ENCODE assay signal across 6 cellular contexts in genomic region chr3:52845691-52846426, GRCh38. TPM values are rescaled to one million over a fixed set of nuclear protein-coding genes. Genes with fewer than 3 reads are reported as not detected.
DNase-seq lines count a peak whose midpoint lies in the region; ATAC-seq and TF ChIP-seq lines count a peak whose summit lies in the region.

No MANE protein-coding gene starts in this region.

- TF ChIP-seq CTCF in BJ (IDR thresholded peaks at IDR 0.05; ENCODE audit: insufficient read depth, low read depth, low read length), result peak; percentile 55
- TF ChIP-seq CTCF in hepatocyte (IDR thresholded peaks at IDR 0.05; ENCODE audit: poor library complexity), result peak; percentile 38

- no peak overlapping the region for H3K4me3 Mint-ChIP-seq in T-helper 17 cell

- peak; percentile 36 for ATAC-seq in T-helper 17 cell
- no peak for ATAC-seq in GM19023 (IDR thresholded peaks at IDR 0.05; ENCODE audit: unreplicated experiment)

- no peaks in the 10 kb centered on the region for H3K9me2 ChIP-seq in hepatocyte (replicated peaks; ENCODE audit: insufficient read depth)

- DNase-seq in BJ (ENCODE audit: low read depth) (no peak), T-helper 17 cell (peak in 1 of 3 donors; percentile 35), hepatocyte (ENCODE audit: low spot score) (no peak), cortex of kidney (lab: John Stamatoyannopoulos, UW) (no peak), NCI-H1930 (lab: John Stamatoyannopoulos, UW) (no peak)

- 84% methylated on average over 6 of the region's 7 CpGs for WGBS in hepatocyte (ENCODE audit: low lambda C conversion rate, missing lambda C conversion rate)

- H3K79me2 ChIP-seq in hepatocyte, result no peaks in the 10 kb centered on the region

- peaks cover 8% of the 10 kb centered on the region for H3K36me3 ChIP-seq in BJ (ENCODE audit: control insufficient read depth, insufficient read depth, low read length)
- H3K36me3 ChIP-seq in hepatocyte (replicated peaks; ENCODE audit: insufficient read depth, low read depth), result no peaks in the 10 kb centered on the region

- no peaks in the 10 kb centered on the region for H4K20me1 ChIP-seq in hepatocyte (ENCODE audit: insufficient read depth, poor library complexity, severe bottlenecking)

- H2AFZ ChIP-seq in hepatocyte, result no peak overlapping the region

- H3K27ac ChIP-seq in hepatocyte, result no peak overlapping the region

- POLR2A ChIA-PET in BJ (lab: Charles Lee), result no interaction called here

- H3K4me1 Mint-ChIP-seq in T-helper 17 cell, result peaks cover 2% of the 10 kb centered on the region

- peaks cover 5% of the 10 kb centered on the region for H3K36me3 Mint-ChIP-seq in T-helper 17 cell (ENCODE audit: low read depth)

- no peaks in the 10 kb centered on the region for H3K27me3 ChIP-seq in BJ (ENCODE audit: control insufficient read depth, insufficient read depth, low read length)
- H3K27me3 ChIP-seq in hepatocyte, result no peaks in the 10 kb centered on the region

- H3K4me3 ChIP-seq in BJ (ENCODE audit: low read depth, low read length) (no peak overlapping the region), hepatocyte (no peak overlapping the region)

- H3K27me3 Mint-ChIP-seq in T-helper 17 cell, result no peaks in the 10 kb centered on the region

- H3K27ac Mint-ChIP-seq in T-helper 17 cell, result no peak overlapping the region

- CTCF ChIA-PET in BJ (lab: Yijun Ruan, JAX), result interaction anchor here (0.7 to 5.5 kb wide), 10 partner anchors 10 to 440 kb away, joined by 3 to 30 read pairs (median 4); partner anchors contain the start of gene MUSTN1

- no peaks in the 10 kb centered on the region for H3K9me3 ChIP-seq in T-helper 17 cell (ENCODE audit: control insufficient read depth, low read length, poor library complexity, severe bottlenecking)
- H3K9me3 ChIP-seq in hepatocyte (ENCODE audit: low read depth), result no peaks in the 10 kb centered on the region

- no peak overlapping the region for H3K4me2 ChIP-seq in hepatocyte

- H3K4me1 ChIP-seq in hepatocyte (ENCODE audit: insufficient read depth), result no peaks in the 10 kb centered on the region

RNA-seq across cellular contexts. Expression of gene MUSTN1, which starts 11.0 kb away (rescaled TPM):
- polyA plus RNA-seq in BJ (2011; rRNA removed), result not detected in 2 replicates
- 0.28 TPM in 1 of 2 replicates, not detected in the other for polyA minus RNA-seq in BJ (2011; rRNA and poly(A)+ RNA removed)
- total RNA-seq in T-helper 17 cell, result 10 to 100 TPM; 12.3 to 16.0 TPM
- 1.8 and 2.6 TPM in 2 replicates for total RNA-seq in hepatocyte
- polyA plus RNA-seq in hepatocyte, result 0.27 TPM in 1 of 2 replicates, not detected in the other

RNA-seq across cellular contexts. Expression of gene ITIH4, which starts 15.4 kb away (rescaled TPM):
- 0.49 and 1.4 TPM in 2 replicates for polyA plus RNA-seq in BJ (2011; rRNA removed)
- polyA minus RNA-seq in BJ (2011; rRNA and poly(A)+ RNA removed), result 0.51 and 0.66 TPM in 2 replicates
- 10 to 100 TPM; 25.8 to 40.6 TPM for total RNA-seq in T-helper 17 cell
- total RNA-seq in hepatocyte, result 45.3 and 55.9 TPM in 2 replicates
- polyA plus RNA-seq in hepatocyte, result 80.8 and 91.3 TPM in 2 replicates

RNA-seq across cellular contexts. Expression of gene ITIH3, which starts 51.3 kb away (rescaled TPM):
- 1.3 and 1.7 TPM in 2 replicates for polyA plus RNA-seq in BJ (2011; rRNA removed)
- polyA minus RNA-seq in BJ (2011; rRNA and poly(A)+ RNA removed), result 0.51 and 2.1 TPM in 2 replicates
- total RNA-seq in T-helper 17 cell, result not detected
- total RNA-seq in hepatocyte, result 53.6 and 63.3 TPM in 2 replicates
- 66.9 and 71.7 TPM in 2 replicates for polyA plus RNA-seq in hepatocyte

RNA-seq across cellular contexts. Expression of gene STIMATE, which starts 51.5 kb away (rescaled TPM):
- 11.6 and 13.5 TPM in 2 replicates for polyA plus RNA-seq in BJ (2011; rRNA removed)
- 6.9 and 21.5 TPM in 2 replicates for polyA minus RNA-seq in BJ (2011; rRNA and poly(A)+ RNA removed)
- 10 to 100 TPM; 41.1 to 42.6 TPM for total RNA-seq in T-helper 17 cell
- 14.5 and 23.2 TPM in 2 replicates for total RNA-seq in hepatocyte
- 16.2 and 20.4 TPM in 2 replicates for polyA plus RNA-seq in hepatocyte

Comparison
In these comparisons a context has a peak if more than half of its experiments do, and no peak if none do; other contexts are left out.
1. RNA of gene ITIH3, which starts 51.3 kb away (total RNA-seq): 53.6 to 63.3 TPM in hepatocyte; not detected in T-helper 17 cell; every median in the first group is over 10 times any median in the second.